8 cellular contexts compared by ENCODE assay signal in genomic region chr9:22244141-22245011, GRCh38.
DNase-seq lines count a peak whose midpoint lies in the region; ATAC-seq and TF ChIP-seq lines count a peak whose summit lies in the region.

No MANE protein-coding gene starts in this region.

- DNase-seq in NCI-H2171 treated with DMSO at 0.1 percent for 48 hours (lab: John Stamatoyannopoulos, UW) (peak; percentile 1), NCI-H2171 (lab: John Stamatoyannopoulos, UW) (no peak), GM23248 (peak; percentile 78), NCI-H1930 (lab: John Stamatoyannopoulos, UW) (peak; percentile 9 to 12), WTC11 (ENCODE audit: low spot score) (peak; percentile 55), germinal center (ENCODE audit: low spot score) (peak; percentile 38)
- DNase-seq in stimulated activated CD4-positive, alpha-beta T cell treated with anti-CD3 and anti-CD28 coated beads, Interleukin-15, amount 100 ng/mL, for 24 hours: peak; percentile 41

- CTCF ChIA-PET in WTC11 (lab: Charles Lee): interaction anchor here (0.6 to 2.2 kb wide), 40 partner anchors 8 to 518 kb away, joined by 3 to 26 read pairs (median 4); partner anchors contain the start of genes CDKN2B, CDKN2B-AS1 and DMRTA1

- H3K4me2 ChIP-seq in GM23248 (ENCODE audit: unreplicated experiment): peak overlapping the region; percentile 56

- POLR2A ChIA-PET in WTC11 (lab: Charles Lee): interaction anchor here (0.9 kb wide), 1 partner anchor 443 kb away, joined by 3 read pairs; no protein-coding TSS in a partner anchor

- no peaks in the 10 kb centered on the region for H3F3A ChIP-seq in GM23248 (ENCODE audit: insufficient read depth)

- 26 to 33% methylated on average over 9 of the region's 9 CpGs for WGBS in GM23248 (ENCODE audit: low coverage in 1 of 2, low lambda C conversion rate in 2 of 2, missing lambda C conversion rate in 2 of 2), 2 experiments

- no peak overlapping the region for H3K4me3 Mint-ChIP-seq in WTC11

- no peaks in the 10 kb centered on the region for H4K20me1 ChIP-seq in GM23248 (ENCODE audit: insufficient read depth)

- H3K27ac ChIP-seq in GM23248: no peak overlapping the region

- H3K36me3 ChIP-seq in GM23248 (ENCODE audit: low read depth): no peaks in the 10 kb centered on the region

- no peak overlapping the region for H3K27ac Mint-ChIP-seq in WTC11

- peaks cover 6% of the 10 kb centered on the region for H3K9me3 Mint-ChIP-seq in WTC11

- no peaks in the 10 kb centered on the region for H3K79me2 ChIP-seq in GM23248 (ENCODE audit: insufficient read depth)

- in situ Hi-C loops in GM23248 (cut with MboI): no loop called here

- no peaks in the 10 kb centered on the region for H3K9me2 ChIP-seq in GM23248 (ENCODE audit: insufficient read depth)

- no peak overlapping the region for H3K9ac ChIP-seq in GM23248

- H3K9me3 ChIP-seq in GM23248 (ENCODE audit: low read depth): no peaks in the 10 kb centered on the region

- peak overlapping the region; percentile 35; the same call in 1 of the 2 replicates for H3K4me3 ChIP-seq in GM23248

- H3K4me1 Mint-ChIP-seq in WTC11: no peaks in the 10 kb centered on the region

- TF ChIP-seq CTCF in WTC11 (IDR thresholded peaks at IDR 0.05): no peak; the same call in 1 of the 2 replicates

- H3K4me1 ChIP-seq in GM23248 (ENCODE audit: insufficient read depth): peaks cover 6% of the 10 kb centered on the region; the same call in 1 of the 2 replicates

- H3K27me3 ChIP-seq in GM23248 (replicated peaks; ENCODE audit: insufficient read depth): 0 out of 2 replicates have a peak, but pooled peaks cover 10% of the 10 kb centered on the region

- H3K36me3 Mint-ChIP-seq in WTC11: 0 out of 2 replicates have a peak, but pooled peaks cover 2% of the 10 kb centered on the region

- peak overlapping the region; percentile 54; the same call in 1 of the 2 replicates for H2AFZ ChIP-seq in GM23248

- no peaks in the 10 kb centered on the region for H3K27me3 Mint-ChIP-seq in WTC11 (ENCODE audit: low read depth)

- ATAC-seq in WTC11: peak; percentile 77
- ATAC-seq in GM21825 (IDR thresholded peaks at IDR 0.05; ENCODE audit: unreplicated experiment): no peak

TF ChIP-seq in WTC11, 78 proteins besides CTCF, POLR2A, EP300 and RAD21 (continues in another document):
- TF ChIP-seq RORB (CRISPR knock-in tag; IDR thresholded peaks at IDR 0.05) (no peak), FOXP1 (CRISPR knock-in tag; IDR thresholded peaks at IDR 0.05; ENCODE audit: borderline replicate concordance) (no peak), ZNF232 (CRISPR knock-in tag; IDR thresholded peaks at IDR 0.05) (no peak), MAX (CRISPR knock-in tag; IDR thresholded peaks at IDR 0.05) (no peak), ZSCAN18 (CRISPR knock-in tag; IDR thresholded peaks at IDR 0.05) (no peak), IRF2 (CRISPR knock-in tag; IDR thresholded peaks at IDR 0.05; ENCODE audit: borderline replicate concordance, low read depth) (no peak), TP53 (CRISPR knock-in tag; IDR thresholded peaks at IDR 0.05) (no peak), CREB1 (CRISPR knock-in tag; IDR thresholded peaks at IDR 0.05) (no peak), SMAD4 (CRISPR knock-in tag; IDR thresholded peaks at IDR 0.05) (no peak), TEAD1 (CRISPR knock-in tag; IDR thresholded peaks at IDR 0.05) (no peak), JUN (CRISPR knock-in tag; IDR thresholded peaks at IDR 0.05) (no peak), NFYB (CRISPR knock-in tag; conservative IDR thresholded peaks at IDR 0.05; ENCODE audit: low read depth) (no peak)
- TF ChIP-seq, protein P1, sequence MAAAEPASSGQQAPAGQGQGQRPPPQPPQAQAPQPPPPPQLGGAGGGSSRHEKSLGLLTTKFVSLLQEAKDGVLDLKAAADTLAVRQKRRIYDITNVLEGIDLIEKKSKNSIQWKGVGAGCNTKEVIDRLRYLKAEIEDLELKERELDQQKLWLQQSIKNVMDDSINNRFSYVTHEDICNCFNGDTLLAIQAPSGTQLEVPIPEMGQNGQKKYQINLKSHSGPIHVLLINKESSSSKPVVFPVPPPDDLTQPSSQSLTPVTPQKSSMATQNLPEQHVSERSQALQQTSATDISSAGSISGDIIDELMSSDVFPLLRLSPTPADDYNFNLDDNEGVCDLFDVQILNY (CRISPR knock-in tag; IDR thresholded peaks at IDR 0.05): no peak
- TF ChIP-seq, protein P2, sequence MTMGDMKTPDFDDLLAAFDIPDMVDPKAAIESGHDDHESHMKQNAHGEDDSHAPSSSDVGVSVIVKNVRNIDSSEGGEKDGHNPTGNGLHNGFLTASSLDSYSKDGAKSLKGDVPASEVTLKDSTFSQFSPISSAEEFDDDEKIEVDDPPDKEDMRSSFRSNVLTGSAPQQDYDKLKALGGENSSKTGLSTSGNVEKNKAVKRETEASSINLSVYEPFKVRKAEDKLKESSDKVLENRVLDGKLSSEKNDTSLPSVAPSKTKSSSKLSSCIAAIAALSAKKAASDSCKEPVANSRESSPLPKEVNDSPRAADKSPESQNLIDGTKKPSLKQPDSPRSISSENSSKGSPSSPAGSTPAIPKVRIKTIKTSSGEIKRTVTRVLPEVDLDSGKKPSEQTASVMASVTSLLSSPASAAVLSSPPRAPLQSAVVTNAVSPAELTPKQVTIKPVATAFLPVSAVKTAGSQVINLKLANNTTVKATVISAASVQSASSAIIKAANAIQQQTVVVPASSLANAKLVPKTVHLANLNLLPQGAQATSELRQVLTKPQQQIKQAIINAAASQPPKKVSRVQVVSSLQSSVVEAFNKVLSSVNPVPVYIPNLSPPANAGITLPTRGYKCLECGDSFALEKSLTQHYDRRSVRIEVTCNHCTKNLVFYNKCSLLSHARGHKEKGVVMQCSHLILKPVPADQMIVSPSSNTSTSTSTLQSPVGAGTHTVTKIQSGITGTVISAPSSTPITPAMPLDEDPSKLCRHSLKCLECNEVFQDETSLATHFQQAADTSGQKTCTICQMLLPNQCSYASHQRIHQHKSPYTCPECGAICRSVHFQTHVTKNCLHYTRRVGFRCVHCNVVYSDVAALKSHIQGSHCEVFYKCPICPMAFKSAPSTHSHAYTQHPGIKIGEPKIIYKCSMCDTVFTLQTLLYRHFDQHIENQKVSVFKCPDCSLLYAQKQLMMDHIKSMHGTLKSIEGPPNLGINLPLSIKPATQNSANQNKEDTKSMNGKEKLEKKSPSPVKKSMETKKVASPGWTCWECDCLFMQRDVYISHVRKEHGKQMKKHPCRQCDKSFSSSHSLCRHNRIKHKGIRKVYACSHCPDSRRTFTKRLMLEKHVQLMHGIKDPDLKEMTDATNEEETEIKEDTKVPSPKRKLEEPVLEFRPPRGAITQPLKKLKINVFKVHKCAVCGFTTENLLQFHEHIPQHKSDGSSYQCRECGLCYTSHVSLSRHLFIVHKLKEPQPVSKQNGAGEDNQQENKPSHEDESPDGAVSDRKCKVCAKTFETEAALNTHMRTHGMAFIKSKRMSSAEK (CRISPR knock-in tag; IDR thresholded peaks at IDR 0.05; ENCODE audit: borderline replicate concordance): no peak
- TF ChIP-seq, protein P3, sequence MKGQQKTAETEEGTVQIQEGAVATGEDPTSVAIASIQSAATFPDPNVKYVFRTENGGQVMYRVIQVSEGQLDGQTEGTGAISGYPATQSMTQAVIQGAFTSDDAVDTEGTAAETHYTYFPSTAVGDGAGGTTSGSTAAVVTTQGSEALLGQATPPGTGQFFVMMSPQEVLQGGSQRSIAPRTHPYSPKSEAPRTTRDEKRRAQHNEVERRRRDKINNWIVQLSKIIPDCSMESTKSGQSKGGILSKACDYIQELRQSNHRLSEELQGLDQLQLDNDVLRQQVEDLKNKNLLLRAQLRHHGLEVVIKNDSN (CRISPR knock-in tag; IDR thresholded peaks at IDR 0.05): no peak
- TF ChIP-seq, protein P4, sequence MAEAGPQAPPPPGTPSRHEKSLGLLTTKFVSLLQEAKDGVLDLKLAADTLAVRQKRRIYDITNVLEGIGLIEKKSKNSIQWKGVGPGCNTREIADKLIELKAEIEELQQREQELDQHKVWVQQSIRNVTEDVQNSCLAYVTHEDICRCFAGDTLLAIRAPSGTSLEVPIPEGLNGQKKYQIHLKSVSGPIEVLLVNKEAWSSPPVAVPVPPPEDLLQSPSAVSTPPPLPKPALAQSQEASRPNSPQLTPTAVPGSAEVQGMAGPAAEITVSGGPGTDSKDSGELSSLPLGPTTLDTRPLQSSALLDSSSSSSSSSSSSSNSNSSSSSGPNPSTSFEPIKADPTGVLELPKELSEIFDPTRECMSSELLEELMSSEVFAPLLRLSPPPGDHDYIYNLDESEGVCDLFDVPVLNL (CRISPR knock-in tag; IDR thresholded peaks at IDR 0.05; ENCODE audit: borderline replicate concordance, low read depth): no peak
- TF ChIP-seq, protein P5, sequence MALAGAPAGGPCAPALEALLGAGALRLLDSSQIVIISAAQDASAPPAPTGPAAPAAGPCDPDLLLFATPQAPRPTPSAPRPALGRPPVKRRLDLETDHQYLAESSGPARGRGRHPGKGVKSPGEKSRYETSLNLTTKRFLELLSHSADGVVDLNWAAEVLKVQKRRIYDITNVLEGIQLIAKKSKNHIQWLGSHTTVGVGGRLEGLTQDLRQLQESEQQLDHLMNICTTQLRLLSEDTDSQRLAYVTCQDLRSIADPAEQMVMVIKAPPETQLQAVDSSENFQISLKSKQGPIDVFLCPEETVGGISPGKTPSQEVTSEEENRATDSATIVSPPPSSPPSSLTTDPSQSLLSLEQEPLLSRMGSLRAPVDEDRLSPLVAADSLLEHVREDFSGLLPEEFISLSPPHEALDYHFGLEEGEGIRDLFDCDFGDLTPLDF (CRISPR knock-in tag; IDR thresholded peaks at IDR 0.05): no peak
